1 cellular context compared by ENCODE assay signal in genomic region chr3:33392703-33393125, GRCh38.
TF ChIP-seq lines count a peak whose summit lies in the region.

No MANE protein-coding gene starts in this region.

TF ChIP-seq in IMR-90, 13 proteins besides CTCF, POLR2A, EP300 and RAD21:
- TF ChIP-seq FOS (IDR thresholded peaks at IDR 0.05; ENCODE audit: low read depth, low read length) (peak; percentile 93), CHD1 (IDR thresholded peaks at IDR 0.05; ENCODE audit: low read depth, low read length) (no peak), USF2 (IDR thresholded peaks at IDR 0.05; ENCODE audit: low read depth, low read length) (peak; percentile 91), MAZ (IDR thresholded peaks at IDR 0.05; ENCODE audit: borderline replicate concordance, low read depth, low read length) (peak; percentile 35; the same call in 1 of the 2 replicates), MAFK (IDR thresholded peaks at IDR 0.05; ENCODE audit: low read depth, low read length) (peak; percentile 50; the same call in 1 of the 2 replicates), RFX5 (IDR thresholded peaks at IDR 0.05; ENCODE audit: low read depth, low read length) (no peak), MXI1 (IDR thresholded peaks at IDR 0.05; ENCODE audit: borderline replicate concordance, low read depth, low read length) (no peak), SMC3 (IDR thresholded peaks at IDR 0.05; ENCODE audit: low read depth, low read length) (no peak), ELK1 (IDR thresholded peaks at IDR 0.05; ENCODE audit: borderline replicate concordance, low read depth, low read length) (no peak), NFE2L2 (IDR thresholded peaks at IDR 0.05; ENCODE audit: low read depth, low read length) (no peak), CEBPB (IDR thresholded peaks at IDR 0.05; ENCODE audit: low read depth, low read length) (peak; percentile 71), BHLHE40 (IDR thresholded peaks at IDR 0.05; ENCODE audit: low read depth, low read length) (peak; percentile 69), RCOR1 (IDR thresholded peaks at IDR 0.05; ENCODE audit: insufficient replicate concordance, low read length) (no peak)
